In genomic region chr7:124692420-124692819, GRCh38 we compare ENCODE assay signal across 20 cellular contexts.
DNase-seq lines count a peak whose midpoint lies in the region; ATAC-seq, FAIRE-seq and TF ChIP-seq lines count a peak whose summit lies in the region.
"Had no signal": no experiment of that assay in that cellular context is flagged by ENCODE, and none has a peak within 500 bp of the region (broad histone marks: within the 10 kb centered on the region; RNA-seq: fewer than 3 reads in every experiment).

No MANE protein-coding gene starts in this region.

- H2BK15ac ChIP-seq in IMR-90 (ENCODE audit: low read depth, low read length) = no peak overlapping the region

- no peaks in the 10 kb centered on the region for H3K27me3 Mint-ChIP-seq in astrocyte (ENCODE audit: low read depth, unreplicated experiment)
- H3K27me3 Mint-ChIP-seq in activated CD4-positive, alpha-beta memory T cell treated with anti-CD3 and anti-CD28 coated beads, Interleukin-2, amount 10 ng/mL, durations not matched to agents 7 days and 5 days = no peaks in the 10 kb centered on the region

- FAIRE-seq in astrocyte (lab: Jason Lieb, UNC) = no peak
- FAIRE-seq: A549, H1 had no signal

- H3K4me3 Mint-ChIP-seq in astrocyte (ENCODE audit: unreplicated experiment) = no peak overlapping the region
- no peak overlapping the region for H3K4me3 Mint-ChIP-seq in activated CD4-positive, alpha-beta memory T cell treated with anti-CD3 and anti-CD28 coated beads, Interleukin-2, amount 10 ng/mL, durations not matched to agents 7 days and 5 days

- no peak overlapping the region for H3K27ac Mint-ChIP-seq in astrocyte (ENCODE audit: unreplicated experiment)
- no peak overlapping the region for H3K27ac Mint-ChIP-seq in activated CD4-positive, alpha-beta memory T cell treated with anti-CD3 and anti-CD28 coated beads, Interleukin-2, amount 10 ng/mL, durations not matched to agents 7 days and 5 days

- H4K20me1 ChIP-seq in IMR-90 (ENCODE audit: insufficient read depth, low read length) (no peaks in the 10 kb centered on the region), astrocyte (ENCODE audit: insufficient read depth, low read length) (no peaks in the 10 kb centered on the region), PC-9 (ENCODE audit: insufficient read depth) (no peaks in the 10 kb centered on the region)

- H2AK5ac ChIP-seq in IMR-90 (ENCODE audit: low read depth, low read length) = no peak overlapping the region

- no peak overlapping the region for H3K56ac ChIP-seq in IMR-90 (ENCODE audit: extremely low read depth, insufficient read depth, low read length)

- H3K9ac ChIP-seq in IMR-90 (ENCODE audit: low read depth, low read length) (no peak overlapping the region), astrocyte (ENCODE audit: low read length) (no peak overlapping the region)

- no peak overlapping the region for H2BK20ac ChIP-seq in IMR-90 (ENCODE audit: low read depth, low read length)

- no peak overlapping the region for H3K27ac ChIP-seq in IMR-90 (ENCODE audit: insufficient read depth, low read length)
- H3K27ac ChIP-seq in astrocyte (ENCODE audit: low read depth, low read length) = no peak overlapping the region
- H3K27ac ChIP-seq in psoas muscle = no peak overlapping the region
- H3K27ac ChIP-seq in PC-9 = no peak overlapping the region
- H3K27ac ChIP-seq: A549 had no signal

- H2AFZ ChIP-seq in IMR-90 (replicated peaks; ENCODE audit: low read length, poor library complexity) (no peak overlapping the region), astrocyte (ENCODE audit: low read depth, low read length) (no peak overlapping the region), PC-9 (no peak overlapping the region)

- H3K4me2 ChIP-seq in IMR-90 (ENCODE audit: low read depth, low read length) (no peak overlapping the region), astrocyte (ENCODE audit: low read length) (no peak overlapping the region), PC-9 (no peak overlapping the region)
- H3K4me2 ChIP-seq: A549 had no signal

- H4K5ac ChIP-seq in IMR-90 (ENCODE audit: low read depth, low read length) = no peak overlapping the region

- no peak overlapping the region for H2AK9ac ChIP-seq in IMR-90 (replicated peaks; ENCODE audit: low read depth, low read length, poor library complexity)

- no peaks in the 10 kb centered on the region for H3K36me3 Mint-ChIP-seq in astrocyte (ENCODE audit: low read depth, unreplicated experiment)
- H3K36me3 Mint-ChIP-seq in activated CD4-positive, alpha-beta memory T cell treated with anti-CD3 and anti-CD28 coated beads, Interleukin-2, amount 10 ng/mL, durations not matched to agents 7 days and 5 days (ENCODE audit: low read depth) = no peaks in the 10 kb centered on the region

- H3K9me3 Mint-ChIP-seq in astrocyte (ENCODE audit: unreplicated experiment) = no peaks in the 10 kb centered on the region
- peaks cover 2% of the 10 kb centered on the region for H3K9me3 Mint-ChIP-seq in activated CD4-positive, alpha-beta memory T cell treated with anti-CD3 and anti-CD28 coated beads, Interleukin-2, amount 10 ng/mL, durations not matched to agents 7 days and 5 days

- H3K79me1 ChIP-seq in IMR-90 (ENCODE audit: low read depth in 1 of 2, low read length in 2 of 2) = no peaks in the 10 kb centered on the region

- peaks cover 5% of the 10 kb centered on the region for H3K4me1 ChIP-seq in IMR-90 (ENCODE audit: control insufficient read depth, insufficient read depth, low read length)
- H3K4me1 ChIP-seq in astrocyte (ENCODE audit: insufficient read depth, low read length) = no peaks in the 10 kb centered on the region
- no peaks in the 10 kb centered on the region for H3K4me1 ChIP-seq in psoas muscle
- H3K4me1 ChIP-seq in PC-9 (replicated peaks; ENCODE audit: insufficient read depth) = no peaks in the 10 kb centered on the region
- H3K4me1 ChIP-seq: A549, BE2C had no signal

- CTCF ChIA-PET in IMR-90 (lab: Yijun Ruan, JAX) (no interaction called here), PC-9 (lab: Charles Lee) (no interaction called here)
- CTCF ChIA-PET in activated CD4-positive, alpha-beta memory T cell treated with anti-CD3 and anti-CD28 coated beads, Interleukin-2, amount 10 ng/mL, durations not matched to agents 7 days and 5 days (lab: Charles Lee) = no interaction called here

- no peak overlapping the region for H3K23ac ChIP-seq in IMR-90 (ENCODE audit: low read depth, low read length)

- no CpG with 5 or more reads among the region's 1 CpG for WGBS in IMR-90 (ENCODE audit: extremely low coverage in 2 of 2, insufficient read length in 1 of 2), 2 experiments
- WGBS in psoas muscle, 3 donors = 26 to 46% (median 45%) methylated on average over 1 of the region's 1 CpG

- H3F3A ChIP-seq in PC-9 (ENCODE audit: insufficient read depth, low read depth) = no peaks in the 10 kb centered on the region

- no peak overlapping the region for H2BK5ac ChIP-seq in IMR-90 (ENCODE audit: low read depth, low read length, poor library complexity, severe bottlenecking)

- no peak for TF ChIP-seq POLR2A in IMR-90 (IDR thresholded peaks at IDR 0.05; ENCODE audit: low read depth, low read length)

- DNase-seq in Daoy (ENCODE audit: low read depth) (peak; percentile 21), IMR-90 (peak; percentile 22), astrocyte (ENCODE audit: low read depth) (peak; percentile 28), psoas muscle (no peak), PC-9 (no peak)
- no peak for DNase-seq in stimulated activated CD4-positive, alpha-beta T cell treated with anti-CD3 and anti-CD28 coated beads, Interleukin-12 subunit alpha, Interleukin-12 subunit beta, amount 100 ng/mL, for 4 hours
- DNase-seq in activated CD4-positive, alpha-beta memory T cell treated with anti-CD3 and anti-CD28 coated beads, Interleukin-2, amount 10 ng/mL, durations not matched to agents 7 days and 5 days = no peak
- DNase-seq: BE2C, DMS79, Kasumi-1, MM.1S, NCI-H1048, NCI-H1436 treated with DMSO at 0.1 percent for 48 hours, NCI-H1930, NCI-H345, NCI-H526, Right ventricle myocardium superior had no signal

- no peak overlapping the region for H3K14ac ChIP-seq in IMR-90 (replicated peaks; ENCODE audit: low read depth, low read length)

- TF ChIP-seq CTCF in IMR-90 (conservative IDR thresholded peaks at IDR 0.05; ENCODE audit: low read depth, low read length) (no peak), astrocyte (IDR thresholded peaks at IDR 0.05; ENCODE audit: insufficient read depth, low read depth, low read length) (no peak), psoas muscle (IDR thresholded peaks at IDR 0.05) (no peak), PC-9 (conservative IDR thresholded peaks at IDR 0.05) (no peak)

- H3K9me3 ChIP-seq in IMR-90 (ENCODE audit: control insufficient read depth, insufficient read depth, low read length) (no peaks in the 10 kb centered on the region; the same call in 1 of the 2 replicates), astrocyte (ENCODE audit: insufficient read depth, low read depth, low read length) (no peaks in the 10 kb centered on the region), psoas muscle (no peaks in the 10 kb centered on the region), PC-9 (ENCODE audit: insufficient read depth, low read depth) (no peaks in the 10 kb centered on the region)
- H3K9me3 ChIP-seq: A549, BE2C had no signal

- H3K4me3 ChIP-seq in IMR-90 (ENCODE audit: insufficient read depth, low read depth, low read length) (no peak overlapping the region), astrocyte (ENCODE audit: insufficient read depth, low read depth, low read length) (no peak overlapping the region), psoas muscle (no peak overlapping the region), PC-9 (no peak overlapping the region)
- H3K4me3 ChIP-seq: A549 had no signal

- H3K36me3 ChIP-seq in IMR-90 (ENCODE audit: control insufficient read depth, insufficient read depth, low read length) (no peaks in the 10 kb centered on the region), astrocyte (ENCODE audit: insufficient read depth, low read length) (no peaks in the 10 kb centered on the region), psoas muscle (ENCODE audit: insufficient read depth in 1 of 2, low read depth in 1 of 2) (no peaks in the 10 kb centered on the region), PC-9 (ENCODE audit: low read depth) (no peaks in the 10 kb centered on the region)
- H3K36me3 ChIP-seq: BE2C had no signal

- BruUV-seq in IMR-90 (replicated peaks; lab: Mats Ljungman, UMichigan) = no TSS peak
- BruUV-seq in PC-9 (replicated peaks; lab: Mats Ljungman, UMichigan) = no TSS peak

- TF ChIP-seq RAD21 in IMR-90 (IDR thresholded peaks at IDR 0.05; ENCODE audit: low read length) = no peak

- POLR2A ChIA-PET in IMR-90 (lab: Charles Lee; ENCODE audit: unreplicated experiment) = no interaction called here
- POLR2A ChIA-PET in PC-9 (lab: Charles Lee; ENCODE audit: unreplicated experiment) = no interaction called here
- POLR2A ChIA-PET in activated CD4-positive, alpha-beta memory T cell treated with anti-CD3 and anti-CD28 coated beads, Interleukin-2, amount 10 ng/mL, durations not matched to agents 7 days and 5 days (lab: Charles Lee) = no interaction called here

- no peaks in the 10 kb centered on the region for H3K9me2 ChIP-seq in PC-9 (ENCODE audit: insufficient read depth)

- H4K91ac ChIP-seq in IMR-90 (ENCODE audit: insufficient read depth, low read depth, low read length) = no peak overlapping the region

- H3K27me3 ChIP-seq in IMR-90 (ENCODE audit: control insufficient read depth, insufficient read depth, low read length) (no peaks in the 10 kb centered on the region), astrocyte (ENCODE audit: insufficient read depth, low read length) (no peaks in the 10 kb centered on the region), psoas muscle (ENCODE audit: insufficient read depth in 3 of 3, low read length in 2 of 3) (no peaks in the 10 kb centered on the region), PC-9 (ENCODE audit: insufficient read depth, low read depth) (no peaks in the 10 kb centered on the region)
- H3K27me3 ChIP-seq: BE2C had no signal

- no peak overlapping the region for H3K18ac ChIP-seq in IMR-90 (ENCODE audit: low read depth, low read length)

- no peaks in the 10 kb centered on the region for H3K9me1 ChIP-seq in IMR-90 (ENCODE audit: insufficient read depth, low read length)

- ATAC-seq in IMR-90 (ENCODE audit: low read depth) (no peak), psoas muscle (peak; percentile 48 to 95 (median 86)), HG03097 (IDR thresholded peaks at IDR 0.05; ENCODE audit: low FRiP score, unreplicated experiment) (no peak)
- ATAC-seq: A549 had no signal

- H4K8ac ChIP-seq in IMR-90 (ENCODE audit: low read depth in 2 of 2, low read length in 2 of 2) = no peak overlapping the region

- H3K4ac ChIP-seq in IMR-90 (ENCODE audit: low read depth, low read length) = no peak overlapping the region

- peaks cover 11% of the 10 kb centered on the region for H3K4me1 Mint-ChIP-seq in astrocyte (ENCODE audit: low read depth, unreplicated experiment)
- H3K4me1 Mint-ChIP-seq in activated CD4-positive, alpha-beta memory T cell treated with anti-CD3 and anti-CD28 coated beads, Interleukin-2, amount 10 ng/mL, durations not matched to agents 7 days and 5 days = no peaks in the 10 kb centered on the region

- no peak overlapping the region for H2BK120ac ChIP-seq in IMR-90 (ENCODE audit: low read depth, low read length)

- dilution Hi-C loops in IMR-90 (cut with HindIII; ENCODE audit: low sequenced_read_pairs, unreplicated experiment) = no loop called here

- H3K79me2 ChIP-seq in astrocyte (ENCODE audit: insufficient read depth, low read length) = no peaks in the 10 kb centered on the region
- H3K79me2 ChIP-seq in PC-9 (ENCODE audit: low read depth) = no peaks in the 10 kb centered on the region

- intact Hi-C loops in IMR-90 (cut with micrococcal nuclease) (no loop called here), psoas muscle (cut with DNase I) (no loop called here), PC-9 (cut with micrococcal nuclease; ENCODE audit: unreplicated experiment) (no loop called here)

- in situ Hi-C loops in IMR-90 (cut with MboI; ENCODE audit: low sequenced_read_pairs) = no loop called here

Comparison
In these comparisons a context has a peak if more than half of its experiments do, and no peak if none do; other contexts are left out.
1. DNase-seq: peak in Daoy (single experiment), IMR-90 (single experiment) and astrocyte (single experiment); none in psoas muscle (0 of 2), stimulated activated CD4-positive, alpha-beta T cell treated with anti-CD3 and anti-CD28 coated beads, Interleukin-12 subunit alpha, Interleukin-12 subunit beta, amount 100 ng/mL, for 4 hours (single experiment), PC-9 (0 of 2) and activated CD4-positive, alpha-beta memory T cell treated with anti-CD3 and anti-CD28 coated beads, Interleukin-2, amount 10 ng/mL, durations not matched to agents 7 days and 5 days (single experiment).
2. ATAC-seq: peak in psoas muscle (4 of 4); none in IMR-90 (single experiment) and HG03097 (single experiment).